In genomic region chr10:1201010-1201807, GRCh38 we compare ENCODE assay signal across 1 cellular context.
TF ChIP-seq lines count a peak whose summit lies in the region.

No MANE protein-coding gene starts in this region.

TF ChIP-seq in H1, 55 proteins besides CTCF, POLR2A, EP300 and RAD21 (continued from another document):
- TF ChIP-seq CHD7 (IDR thresholded peaks at IDR 0.05; ENCODE audit: insufficient replicate concordance, low read length) (no peak), POU5F1 (IDR thresholded peaks at IDR 0.05; ENCODE audit: low read depth, low read length) (no peak), CBX8 (IDR thresholded peaks at IDR 0.05; ENCODE audit: borderline replicate concordance, low read depth, low read length) (no peak), SRF (IDR thresholded peaks at IDR 0.05; ENCODE audit: low read depth, low read length) (no peak), MAFK (IDR thresholded peaks at IDR 0.05; ENCODE audit: low read depth, low read length) (no peak), TCF12 (IDR thresholded peaks at IDR 0.05; ENCODE audit: low read depth, low read length) (no peak)
